15 cellular contexts compared by ENCODE assay signal in genomic region chr3:139537325-139537724, GRCh38. TPM values are rescaled to one million over a fixed set of nuclear protein-coding genes. Genes with fewer than 3 reads are reported as not detected.
DNase-seq lines count a peak whose midpoint lies in the region; ATAC-seq and TF ChIP-seq lines count a peak whose summit lies in the region.
"Had no signal": no experiment of that assay in that cellular context is flagged by ENCODE, and none has a peak within 500 bp of the region (broad histone marks: within the 10 kb centered on the region; RNA-seq: fewer than 3 reads in every experiment).

No MANE protein-coding gene starts in this region.

- no peak overlapping the region for H3K4me2 ChIP-seq in SK-N-SH

- TF ChIP-seq EP300 in SK-N-SH (IDR thresholded peaks at IDR 0.05; ENCODE audit: borderline replicate concordance in 1 of 2, low read depth in 1 of 2, low read length in 1 of 2), result peak in 1 of 2 experiments; percentile 59; a peak in 1 of 4 replicates

- no peak overlapping the region for H2AFZ ChIP-seq in SK-N-SH (ENCODE audit: low read depth)

- H3K27me3 ChIP-seq in SK-N-SH (ENCODE audit: insufficient read depth) (no peaks in the 10 kb centered on the region), foreskin keratinocyte (no peaks in the 10 kb centered on the region), stomach smooth muscle (ENCODE audit: control insufficient read depth in 1 of 2, insufficient read depth in 2 of 2, low read length in 2 of 2) (no peaks in the 10 kb centered on the region), psoas muscle (ENCODE audit: insufficient read depth in 3 of 3, low read length in 2 of 3) (no peaks in the 10 kb centered on the region)

- H3K27ac ChIP-seq in SK-N-SH (ENCODE audit: low read depth in 2 of 2, low read length in 1 of 2), result peak overlapping the region in 1 of 2 experiments; percentile 100; a peak in 3 of 4 replicates
- peak overlapping the region; percentile 76 for H3K27ac ChIP-seq in foreskin keratinocyte
- H3K27ac ChIP-seq in stomach smooth muscle (ENCODE audit: low read length), result peak overlapping the region; percentile 55
- H3K27ac ChIP-seq in psoas muscle, result no peak overlapping the region

- no peaks in the 10 kb centered on the region for H3K9me2 ChIP-seq in SK-N-SH

- no peak for TF ChIP-seq RAD21 in SK-N-SH (IDR thresholded peaks at IDR 0.05; ENCODE audit: low read length)

- no peaks in the 10 kb centered on the region for H3K79me2 ChIP-seq in SK-N-SH (ENCODE audit: insufficient read depth)

- ATAC-seq in foreskin keratinocyte (peak; percentile 77), psoas muscle (no peak), HG02798 (IDR thresholded peaks at IDR 0.05; ENCODE audit: poor library complexity, unreplicated experiment) (no peak)
- ATAC-seq: effector memory CD8-positive, alpha-beta T cell had no signal

- H3F3A ChIP-seq in SK-N-SH (replicated peaks; ENCODE audit: insufficient read depth), result peaks cover 8% of the 10 kb centered on the region

- no peak for TF ChIP-seq CTCF in SK-N-SH (IDR thresholded peaks at IDR 0.05)
- TF ChIP-seq CTCF in foreskin keratinocyte (conservative IDR thresholded peaks at IDR 0.05), result no peak
- TF ChIP-seq CTCF in psoas muscle (IDR thresholded peaks at IDR 0.05), result no peak

- no peaks in the 10 kb centered on the region for H4K20me1 ChIP-seq in SK-N-SH (ENCODE audit: insufficient read depth)

- H3K4me3 ChIP-seq in SK-N-SH (ENCODE audit: low read depth in 2 of 2, low read length in 1 of 2) (peak overlapping the region in 1 of 2 experiments; percentile 68; a peak in 1 of 4 replicates), stomach smooth muscle (ENCODE audit: low read length in 2 of 2) (no peak overlapping the region), psoas muscle (no peak overlapping the region)

- CTCF ChIA-PET in SK-N-SH (lab: Yijun Ruan, JAX), result interaction anchor here (0.9 to 1.4 kb wide), 2 partner anchors 25 to 109 kb away, joined by 3 to 4 read pairs; no protein-coding TSS in a partner anchor

- H3K36me3 ChIP-seq in SK-N-SH (replicated peaks in 1 of 2; ENCODE audit: control insufficient read depth in 1 of 2, insufficient read depth in 2 of 2, low read length in 1 of 2), result no peaks in the 10 kb centered on the region
- H3K36me3 ChIP-seq in stomach smooth muscle (ENCODE audit: control insufficient read depth in 2 of 2, insufficient read depth in 2 of 2, low read length in 2 of 2), result no peaks in the 10 kb centered on the region
- no peaks in the 10 kb centered on the region for H3K36me3 ChIP-seq in psoas muscle (ENCODE audit: insufficient read depth in 1 of 2, low read depth in 1 of 2)

- H3K9me3 ChIP-seq in SK-N-SH (no peaks in the 10 kb centered on the region), stomach smooth muscle (ENCODE audit: control insufficient read depth in 2 of 2, low read length in 2 of 2) (no peaks in the 10 kb centered on the region), psoas muscle (no peaks in the 10 kb centered on the region)

- H3K4me1 ChIP-seq in SK-N-SH (ENCODE audit: control insufficient read depth in 1 of 2, insufficient read depth in 2 of 2, low read depth in 1 of 2, low read length in 1 of 2) (peaks cover 49 to 78% of the 10 kb centered on the region in 2 experiments), foreskin keratinocyte (peaks cover 39% of the 10 kb centered on the region), stomach smooth muscle (ENCODE audit: control insufficient read depth, insufficient read depth, low read length) (peaks cover 60% of the 10 kb centered on the region), psoas muscle (peaks cover 27% of the 10 kb centered on the region)

- POLR2A ChIA-PET in SK-N-SH (lab: Yijun Ruan, JAX), result interaction anchor here (1.0 kb wide), 1 partner anchor 19 kb away, joined by 3 read pairs; no protein-coding TSS in a partner anchor

- DNase-seq in DMS79 treated with DMSO at 0.1 percent for 48 hours (lab: John Stamatoyannopoulos, UW), result peak; percentile 48
- no peak for DNase-seq in DMS79 (lab: John Stamatoyannopoulos, UW)
- peak; percentile 64 for DNase-seq in SK-N-SH
- peak; percentile 86 to 96 for DNase-seq in foreskin keratinocyte
- no peak for DNase-seq in psoas muscle
- DNase-seq in NCI-H2107 treated with DMSO at 0.1 percent for 48 hours (lab: John Stamatoyannopoulos, UW; ENCODE audit: unreplicated experiment), result no peak
- DNase-seq: 8988T; activated CD4-positive, alpha-beta memory T cell treated with anti-CD3 and anti-CD28 coated beads for 36 hours; activated naive CD4-positive, alpha-beta T cell treated with anti-CD3 and anti-CD28 coated beads, Interleukin-2, amount 50 U/mL, for 16 hours; effector memory CD8-positive, alpha-beta T cell; naive B cell; NCI-H1048 had no signal

- H3K9ac ChIP-seq in SK-N-SH (no peak overlapping the region), stomach smooth muscle (ENCODE audit: low read length in 2 of 2) (no peak overlapping the region)

- intact Hi-C loops in psoas muscle (cut with DNase I), result no loop called here

TF ChIP-seq in SK-N-SH, 30 proteins besides CTCF, POLR2A, EP300 and RAD21:
- no peak for TF ChIP-seq TAF1 (IDR thresholded peaks at IDR 0.05; ENCODE audit: borderline replicate concordance, low read depth, low read length)
- no peak for TF ChIP-seq SIN3A (IDR thresholded peaks at IDR 0.05; ENCODE audit: borderline replicate concordance, low read depth, low read length)
- TF ChIP-seq JUND (IDR thresholded peaks at IDR 0.05), result peak; percentile 69
- TF ChIP-seq USF2 (IDR thresholded peaks at IDR 0.05; ENCODE audit: borderline replicate concordance, low read depth, low read length), result no peak
- no peak for TF ChIP-seq NFIC (IDR thresholded peaks at IDR 0.05; ENCODE audit: borderline replicate concordance)
- peak; percentile 75 for TF ChIP-seq CHD2 (IDR thresholded peaks at IDR 0.05; ENCODE audit: low read length, partially characterized antibody)
- peak; percentile 81 for TF ChIP-seq RCOR1 (IDR thresholded peaks at IDR 0.05; ENCODE audit: low read length)
- TF ChIP-seq GATA2 (CRISPR knock-in tag; IDR thresholded peaks at IDR 0.05), result peak; percentile 81
- TF ChIP-seq TCF12 (IDR thresholded peaks at IDR 0.05), result peak; percentile 80
- 0 out of 2 replicates have a peak, but pooled peaks have one; percentile 40 for TF ChIP-seq MXI1 (IDR thresholded peaks at IDR 0.05; ENCODE audit: low read depth, low read length)
- no peak for TF ChIP-seq YY1 (IDR thresholded peaks at IDR 0.05; ENCODE audit: low read depth)
- TF ChIP-seq USF1 (IDR thresholded peaks at IDR 0.05; ENCODE audit: borderline replicate concordance, low read depth), result no peak
- peak; percentile 78; the same call in 1 of the 2 replicates for TF ChIP-seq FOSL2 (IDR thresholded peaks at IDR 0.05; ENCODE audit: borderline replicate concordance, low read depth)
- TF ChIP-seq NRF1 (IDR thresholded peaks at IDR 0.05; ENCODE audit: low read depth, low read length), result no peak
- 0 out of 2 replicates have a peak, but pooled peaks have one; percentile 8 for TF ChIP-seq PBX3 (IDR thresholded peaks at IDR 0.05)
- TF ChIP-seq SMC3 (IDR thresholded peaks at IDR 0.05; ENCODE audit: low read depth, low read length), result no peak
- peak; percentile 34; the same call in 1 of the 2 replicates for TF ChIP-seq POLR2AphosphoS5 (IDR thresholded peaks at IDR 0.05; ENCODE audit: low read depth, low read length)
TF ChIP-seq in SK-N-SH: peak in this region for 9.

RNA-seq across cellular contexts. Expression of gene RBP1, which starts 2.2 kb away (rescaled TPM):
- polyA plus RNA-seq in SK-N-SH (2012; rRNA removed) (29.9 and 44.8 TPM in 2 replicates), foreskin keratinocyte (59.8 and 303 TPM in 2 replicates), psoas muscle (1 to 10 TPM; 1.9 to 7.6 (median 7.0) TPM)
- polyA plus RNA-seq in SK-N-SH (2012; cell fraction: cytosol; rRNA removed), result 64.7 and 87.6 TPM in 2 replicates
- 10.8 and 15.5 TPM in 2 replicates for polyA plus RNA-seq in SK-N-SH (2012; cell fraction: nucleus; rRNA removed)
- total RNA-seq in foreskin keratinocyte (37.5 and 137 TPM in 2 replicates), psoas muscle (1 to 10 TPM; 3.2 to 10.0 (median 8.9) TPM)
- total RNA-seq: activated CD4-positive, alpha-beta memory T cell treated with anti-CD3 and anti-CD28 coated beads for 36 hours; T-helper 1 cell treated with Interleukin-12 subunit alpha and Interleukin-12 subunit beta and Interleukin-4 antibody, amounts not matched to agents 30 ng/mL and 1 ng/mL, for 36 hours had no signal

Comparison
In these comparisons a context has a peak if more than half of its experiments do, and no peak if none do; other contexts are left out.
1. DNase-seq: peak in DMS79 treated with DMSO at 0.1 percent for 48 hours (single experiment), SK-N-SH (single experiment) and foreskin keratinocyte (2 of 2); none in DMS79 (single experiment), psoas muscle (0 of 2) and NCI-H2107 treated with DMSO at 0.1 percent for 48 hours (single experiment).